Comparison of ENCODE assay signal across 1 cellular context in the genomic region with DNA sequence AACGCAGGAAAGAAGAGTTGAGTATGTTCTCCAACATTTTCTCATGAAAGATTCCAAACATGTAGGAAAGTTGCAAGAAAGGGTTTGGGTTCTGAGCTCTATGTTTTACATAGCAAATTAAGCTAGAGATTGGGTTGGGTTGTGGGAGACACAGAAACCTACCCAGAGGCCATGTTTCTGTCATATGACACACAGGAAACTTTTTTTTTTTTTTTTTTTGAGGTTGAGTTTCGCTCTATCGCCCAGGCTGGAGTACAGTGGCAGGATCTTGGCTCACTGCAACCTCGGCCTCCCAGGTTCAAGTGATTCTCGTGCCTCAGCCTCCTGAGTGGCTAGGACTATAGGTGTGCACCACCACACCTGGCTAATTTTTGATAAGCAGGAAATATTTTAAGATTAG.
TF ChIP-seq lines count a peak whose summit lies in the region.

No MANE protein-coding gene starts in this region.

TF ChIP-seq in HepG2, 621 proteins besides CTCF, POLR2A, EP300 and RAD21:
- TF ChIP-seq CREB1 (IDR thresholded peaks at IDR 0.05) = peak; percentile 27; the same call in 1 of the 2 replicates
- no peak for TF ChIP-seq CREB1 (CRISPR knock-in tag; IDR thresholded peaks at IDR 0.05)
- TF ChIP-seq ZNF235 (CRISPR knock-in tag; IDR thresholded peaks at IDR 0.05; ENCODE audit: borderline replicate concordance) = no peak
